In genomic region chr12:89459279-89459678, GRCh38 we compare ENCODE assay signal across 8 cellular contexts.
DNase-seq lines count a peak whose midpoint lies in the region; ATAC-seq and TF ChIP-seq lines count a peak whose summit lies in the region.
"Not testable (repeated sequence)": the region's sequence is repeated elsewhere in the genome, so short reads cannot be mapped to it uniquely, and the experiment has no call there.

No MANE protein-coding gene starts in this region.

- H2AFZ ChIP-seq in KMS-11 (ENCODE audit: low read depth), result not testable (repeated sequence)

- not testable (repeated sequence) for H4K8ac ChIP-seq in mesendoderm (ENCODE audit: low read depth, low read length)

- BruUV-seq in Panc1 (replicated peaks; lab: Mats Ljungman, UMichigan), result not testable (repeated sequence)

- POLR2A ChIA-PET in Panc1 (lab: Charles Lee), result not testable (repeated sequence)

- not testable (repeated sequence) for H3K36me3 ChIP-seq in KMS-11 (ENCODE audit: insufficient read depth); Panc1 (ENCODE audit: control insufficient read depth, insufficient read depth, low read length); heart left ventricle; mesendoderm (ENCODE audit: control insufficient read depth, insufficient read depth, low read length)

- H2BK120ac ChIP-seq in mesendoderm (ENCODE audit: low read depth, low read length), result not testable (repeated sequence)

- not testable (repeated sequence) for H3K27me3 ChIP-seq in KMS-11 (ENCODE audit: insufficient read depth, low read depth); Panc1 (ENCODE audit: control insufficient read depth, insufficient read depth, low read length); heart left ventricle; mesendoderm (ENCODE audit: insufficient read depth, low read length, poor library complexity)

- H2BK15ac ChIP-seq in mesendoderm (replicated peaks; ENCODE audit: low read depth), result not testable (repeated sequence)

- DNase-seq in CD14-positive monocyte (ENCODE audit: low spot score); Panc1 (ENCODE audit: low read depth, low spot score); astrocyte of the spinal cord (ENCODE audit: low read depth, low spot score); endothelial cell (ENCODE audit: low spot score); heart left ventricle; mesendoderm; type B pancreatic cell (ENCODE audit: extremely low spot score, unreplicated experiment): not testable (repeated sequence)

- not testable (repeated sequence) for H4K5ac ChIP-seq in mesendoderm (ENCODE audit: low read length)

- in situ Hi-C loops in Panc1 (cut with HindIII; ENCODE audit: low pct_unique_long_range_greater_than_20kb, low sequenced_read_pairs); astrocyte of the spinal cord (cut with HindIII; ENCODE audit: low sequenced_read_pairs): not testable (repeated sequence)

- not testable (repeated sequence) for H3K4me2 ChIP-seq in KMS-11; mesendoderm (ENCODE audit: low read length)

- WGBS in heart left ventricle, 4 donors, result 48 to 60% (median 58%) methylated on average over 3 to 4 of the region's 4 CpGs
- no CpG with 5 or more reads among the region's 4 CpGs for WGBS in mesendoderm (ENCODE audit: extremely low coverage, insufficient coverage, low lambda C conversion rate)

- not testable (repeated sequence) for H3K79me1 ChIP-seq in mesendoderm (ENCODE audit: low read length)

- intact Hi-C loops in CD14-positive monocyte (cut with micrococcal nuclease); Panc1 (cut with micrococcal nuclease; ENCODE audit: unreplicated experiment): not testable (repeated sequence)
- intact Hi-C loops in heart left ventricle (cut with DNase I), result loop anchor here in 3 of 10 donors (5.0 to 10.0 kb wide), 3 partner anchors 64 to 107 kb away; partner anchors contain the start of gene DUSP6 (in 1 of the 3)

- TF ChIP-seq POLR2A in heart left ventricle (IDR thresholded peaks at IDR 0.05), result not testable (repeated sequence)

- not testable (repeated sequence) for H2AK5ac ChIP-seq in mesendoderm (ENCODE audit: low read length)

- peak; percentile 38 for TF ChIP-seq CTCF in CD14-positive monocyte (IDR thresholded peaks at IDR 0.05)
- TF ChIP-seq CTCF in KMS-11 (conservative IDR thresholded peaks at IDR 0.05; ENCODE audit: low read depth, low read length), result peak; percentile 30; the same call in 1 of the 2 replicates
- peak; percentile 36 for TF ChIP-seq CTCF in Panc1 (IDR thresholded peaks at IDR 0.05)
- TF ChIP-seq CTCF in astrocyte of the spinal cord (IDR thresholded peaks at IDR 0.05; ENCODE audit: low read depth, low read length), result peak; percentile 11
- TF ChIP-seq CTCF in endothelial cell (IDR thresholded peaks at IDR 0.05; ENCODE audit: unreplicated experiment), result peak; percentile 47
- peak in 8 of 12 donors; percentile 5 to 34 (median 18) for TF ChIP-seq CTCF in heart left ventricle (IDR thresholded peaks at IDR 0.05)
- TF ChIP-seq CTCF in type B pancreatic cell (conservative IDR thresholded peaks at IDR 0.05), result peak; percentile 61

- H3K9ac ChIP-seq in KMS-11; mesendoderm (ENCODE audit: low read length): not testable (repeated sequence)

- not testable (repeated sequence) for H2BK5ac ChIP-seq in mesendoderm (ENCODE audit: low read length)

- not testable (repeated sequence) for H3K27ac ChIP-seq in KMS-11; Panc1 (ENCODE audit: low read length); heart left ventricle; mesendoderm (ENCODE audit: low read depth, low read length)

- H3K4me3 ChIP-seq in KMS-11 (IDR thresholded peaks at IDR 0.05; ENCODE audit: insufficient read depth, low read depth, low read length); Panc1 (ENCODE audit: low read depth in 2 of 2, low read length in 2 of 2); astrocyte of the spinal cord (ENCODE audit: low read depth, low read length); heart left ventricle; mesendoderm (ENCODE audit: low read length): not testable (repeated sequence)

- H3K36me3 Mint-ChIP-seq in CD14-positive monocyte, result peaks cover 0 to 19% of the 10 kb centered on the region in 2 donors
- H3K36me3 Mint-ChIP-seq in endothelial cell (ENCODE audit: low read depth, unreplicated experiment); type B pancreatic cell: not testable (repeated sequence)

- not testable (repeated sequence) for H3K56ac ChIP-seq in mesendoderm (ENCODE audit: low read length)

- H3K27me3 Mint-ChIP-seq in CD14-positive monocyte (ENCODE audit: low read depth in 3 of 3); endothelial cell (ENCODE audit: unreplicated experiment); type B pancreatic cell: not testable (repeated sequence)

- not testable (repeated sequence) for H3K79me2 ChIP-seq in KMS-11 (ENCODE audit: insufficient read depth, low read depth); mesendoderm (ENCODE audit: control insufficient read depth, insufficient read depth, low read length)

- H3K4ac ChIP-seq in mesendoderm (ENCODE audit: low read depth, low read length), result not testable (repeated sequence)

- H3K4me1 ChIP-seq in KMS-11 (ENCODE audit: low read depth, poor library complexity, severe bottlenecking), result peaks cover 43% of the 10 kb centered on the region
- H3K4me1 ChIP-seq in Panc1 (ENCODE audit: control insufficient read depth, insufficient read depth, low read length); mesendoderm (ENCODE audit: control insufficient read depth, low read depth, low read length): not testable (repeated sequence)
- H3K4me1 ChIP-seq in heart left ventricle, result peaks cover 0 to 19% (median 7%) of the 10 kb centered on the region in 12 donors

- ATAC-seq in Panc1, heart left ventricle: not testable (repeated sequence)

- H3K4me1 Mint-ChIP-seq in CD14-positive monocyte (peaks cover 15% of the 10 kb centered on the region), endothelial cell (ENCODE audit: unreplicated experiment) (peaks cover 27% of the 10 kb centered on the region), type B pancreatic cell (ENCODE audit: unreplicated experiment) (peaks cover 16% of the 10 kb centered on the region)

- H3K27ac Mint-ChIP-seq in CD14-positive monocyte, result peak overlapping the region in 1 of 7 donors; percentile 46
- H3K27ac Mint-ChIP-seq in endothelial cell (ENCODE audit: unreplicated experiment); type B pancreatic cell: not testable (repeated sequence)

- H4K20me1 ChIP-seq in KMS-11 (ENCODE audit: insufficient read depth), result not testable (repeated sequence)

- not testable (repeated sequence) for H3K4me3 Mint-ChIP-seq in CD14-positive monocyte; endothelial cell (ENCODE audit: unreplicated experiment); type B pancreatic cell

- H3K18ac ChIP-seq in mesendoderm (ENCODE audit: low read length), result peak overlapping the region; percentile 84

- CTCF ChIA-PET in Panc1 (lab: Charles Lee), result interaction anchor here (0.8 to 1.0 kb wide), 2 partner anchors 442 to 493 kb away, joined by 3 to 11 read pairs; no protein-coding TSS in a partner anchor

- H3K23ac ChIP-seq in mesendoderm (ENCODE audit: low read length), result not testable (repeated sequence)

- not testable (repeated sequence) for H3K9me3 ChIP-seq in Panc1 (ENCODE audit: control insufficient read depth, insufficient read depth, low read depth, low read length); heart left ventricle

- not testable (repeated sequence) for H3K9me3 Mint-ChIP-seq in CD14-positive monocyte; endothelial cell (ENCODE audit: unreplicated experiment); type B pancreatic cell

Comparison
In these comparisons a context has a peak if more than half of its experiments do, and no peak if none do; other contexts are left out.
1. CTCF ChIP-seq: peak in every context shown above with its lines; median percentile 61 in type B pancreatic cell; 47 in endothelial cell; 38 in CD14-positive monocyte; 36 in Panc1; 30 in KMS-11; 18 in heart left ventricle; 11 in astrocyte of the spinal cord.